In genomic region chr6:111952821-111953535, GRCh38 we compare ENCODE assay signal across 13 cellular contexts.
DNase-seq lines count a peak whose midpoint lies in the region; ATAC-seq, FAIRE-seq and TF ChIP-seq lines count a peak whose summit lies in the region.
"Had no signal": no experiment of that assay in that cellular context is flagged by ENCODE, and none has a peak within 500 bp of the region (broad histone marks: within the 10 kb centered on the region; RNA-seq: fewer than 3 reads in every experiment).

No MANE protein-coding gene starts in this region.

- no peaks in the 10 kb centered on the region for H3K9me2 ChIP-seq in PC-3 (replicated peaks; ENCODE audit: low read length)

- H3K9me3 ChIP-seq in PC-3 (ENCODE audit: low read length): no peaks in the 10 kb centered on the region
- H3K9me3 ChIP-seq in HAP-1: no peaks in the 10 kb centered on the region
- H3K9me3 ChIP-seq in effector memory CD4-positive, alpha-beta T cell (ENCODE audit: control insufficient read depth, low read length): no peaks in the 10 kb centered on the region

- TF ChIP-seq CTCF in PC-3 (conservative IDR thresholded peaks at IDR 0.05; ENCODE audit: low read depth, low read length) (no peak), fibroblast of the aortic adventitia (IDR thresholded peaks at IDR 0.05; ENCODE audit: insufficient read depth, low read length) (peak; percentile 14)

- no peak overlapping the region for H3K27ac ChIP-seq in PC-3 (ENCODE audit: low read length)
- H3K27ac ChIP-seq in effector memory CD4-positive, alpha-beta T cell (ENCODE audit: insufficient read depth, low read length, poor library complexity, severe bottlenecking): no peak overlapping the region

- no peaks in the 10 kb centered on the region for H3F3A ChIP-seq in PC-3 (ENCODE audit: low read length, unreplicated experiment)

- H3K79me2 ChIP-seq in PC-3 (ENCODE audit: low read length): no peaks in the 10 kb centered on the region

- H3K27me3 ChIP-seq in PC-3 (ENCODE audit: low read length) (no peaks in the 10 kb centered on the region), HAP-1 (ENCODE audit: low read depth) (peaks cover 52% of the 10 kb centered on the region)
- no peaks in the 10 kb centered on the region for H3K27me3 ChIP-seq in effector memory CD4-positive, alpha-beta T cell (replicated peaks; ENCODE audit: control insufficient read depth, insufficient read depth, low read length, poor library complexity, severe bottlenecking)

- TF ChIP-seq POLR2A in H54 (IDR thresholded peaks at IDR 0.05; ENCODE audit: low read depth, low read length): no peak

- BruUV-seq in PC-3 (replicated peaks; lab: Mats Ljungman, UMichigan): no TSS peak

- 0 out of 2 replicates have a peak overlapping the region, but pooled peaks have one; percentile 30 for H2AFZ ChIP-seq in PC-3 (ENCODE audit: low read length)

- H3K9ac ChIP-seq in PC-3 (ENCODE audit: low read length): no peak overlapping the region

- DNase-seq in AG20443 (ENCODE audit: low spot score) (peak; percentile 75), H54 (ENCODE audit: insufficient read length, low spot score) (peak; percentile 19), PC-3 (peak; percentile 31), fibroblast of the aortic adventitia (ENCODE audit: low read depth) (peak; percentile 66), HAP-1 (ENCODE audit: low spot score in 2 of 2) (no peak), SK-N-DZ (ENCODE audit: low spot score) (no peak)
- no peak for DNase-seq in effector memory CD4-positive, alpha-beta T cell
- DNase-seq: CD8-positive, alpha-beta memory T cell; natural killer cell; NCI-H146 had no signal

- no peak overlapping the region for H3K4me2 ChIP-seq in PC-3 (ENCODE audit: low read length)

- POLR2A ChIA-PET in PC-3 (lab: Charles Lee; ENCODE audit: unreplicated experiment): no interaction called here

- peaks cover 8% of the 10 kb centered on the region for H3K4me1 ChIP-seq in PC-3 (ENCODE audit: insufficient read depth, low read length)
- H3K4me1 ChIP-seq in HAP-1: peaks cover 8% of the 10 kb centered on the region; the same call in 1 of the 2 replicates
- no peaks in the 10 kb centered on the region for H3K4me1 ChIP-seq in effector memory CD4-positive, alpha-beta T cell (ENCODE audit: control insufficient read depth, insufficient read depth, low read length, poor library complexity, severe bottlenecking)

- no peak for FAIRE-seq in H54 (lab: Jason Lieb, UNC)
- FAIRE-seq: endothelial cell of umbilical vein had no signal

- no peaks in the 10 kb centered on the region for H3K36me3 ChIP-seq in PC-3 (ENCODE audit: low read depth, low read length)
- no peaks in the 10 kb centered on the region for H3K36me3 ChIP-seq in HAP-1 (replicated peaks)
- no peaks in the 10 kb centered on the region for H3K36me3 ChIP-seq in effector memory CD4-positive, alpha-beta T cell (ENCODE audit: control insufficient read depth, insufficient read depth, low read length)

- H3K4me3 ChIP-seq in PC-3 (ENCODE audit: low read length): no peak overlapping the region
- H3K4me3 ChIP-seq in fibroblast of the aortic adventitia (ENCODE audit: low read depth, low read length): no peak overlapping the region
- no peak overlapping the region for H3K4me3 ChIP-seq in HAP-1
- H3K4me3 ChIP-seq in effector memory CD4-positive, alpha-beta T cell (ENCODE audit: insufficient read depth, low read depth, low read length, poor library complexity, severe bottlenecking): no peak overlapping the region
- H3K4me3 ChIP-seq: skin epidermis had no signal

- ATAC-seq in PC-3 (peak; percentile 61), GM21528 (IDR thresholded peaks at IDR 0.05; ENCODE audit: low FRiP score, unreplicated experiment) (no peak)
- ATAC-seq: natural killer cell had no signal

- in situ Hi-C loops in HAP-1 (cut with MboI; ENCODE audit: low sequenced_read_pairs): no loop called here

- intact Hi-C loops in PC-3 (cut with micrococcal nuclease): no loop called here

- CTCF ChIA-PET in PC-3 (lab: Charles Lee): no interaction called here

- no peaks in the 10 kb centered on the region for H4K20me1 ChIP-seq in PC-3 (ENCODE audit: low read length)

Comparison
In these comparisons a context has a peak if more than half of its experiments do, and no peak if none do; other contexts are left out.
1. DNase-seq: peak in AG20443 (single experiment), H54 (single experiment), PC-3 (single experiment) and fibroblast of the aortic adventitia (single experiment); none in HAP-1 (0 of 2), effector memory CD4-positive, alpha-beta T cell (0 of 3) and SK-N-DZ (single experiment).